In the genomic region with DNA sequence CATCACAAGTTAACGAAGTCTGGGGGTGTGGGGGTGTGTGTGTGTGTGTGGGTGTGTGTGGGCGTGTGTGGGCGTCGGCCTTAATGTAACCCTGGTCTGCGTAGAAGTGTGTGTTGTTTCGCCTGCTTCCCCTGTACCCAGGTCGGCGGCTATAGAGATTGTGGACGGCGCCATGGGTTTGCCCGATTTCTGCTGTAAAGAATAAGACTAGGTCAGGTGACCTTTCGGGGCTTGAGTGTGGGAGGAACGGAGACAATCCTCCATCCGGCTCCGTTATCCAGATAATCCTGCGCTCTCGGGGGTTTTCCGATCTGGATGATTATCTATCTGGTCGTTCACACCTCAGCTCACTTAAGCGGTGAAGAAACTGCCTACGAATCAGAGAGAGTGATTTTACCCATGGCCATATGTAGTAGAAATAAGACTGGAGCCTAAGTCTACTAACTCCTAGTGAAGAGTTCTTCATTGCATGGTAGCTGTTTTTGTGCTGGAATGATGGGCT, we compare ENCODE assay signal across 7 cellular contexts. TPM values are rescaled to one million over a fixed set of nuclear protein-coding genes. Genes with fewer than 3 reads are reported as not detected.
DNase-seq lines count a peak whose midpoint lies in the region; FAIRE-seq and TF ChIP-seq lines count a peak whose summit lies in the region.

No MANE protein-coding gene starts in this region.

- H3K9me3 ChIP-seq in HEK293 (ENCODE audit: control insufficient read depth, insufficient read depth, low read depth, low read length), result no peaks in the 10 kb centered on the region
- no peaks in the 10 kb centered on the region for H3K9me3 ChIP-seq in neural progenitor cell (ENCODE audit: low read depth)

- DNase-seq in GM12891 (ENCODE audit: insufficient read length, low spot score), result no peak
- peak; percentile 15 for DNase-seq in NCI-H2171 (lab: John Stamatoyannopoulos, UW)
- peak; percentile 28 for DNase-seq in activated T-cell treated with anti-CD3 and anti-CD28 coated beads for 24 hours (ENCODE audit: low read depth)
- peak; percentile 45 for DNase-seq in fibroblast of mammary gland (ENCODE audit: low read depth)
- DNase-seq in neural progenitor cell (ENCODE audit: low spot score), result peak; percentile 75

- CTCF ChIA-PET in HEK293 (lab: Yijun Ruan, JAX), result interaction anchor here (0.7 to 1.5 kb wide), 4 partner anchors 30 to 100 kb away, joined by 3 to 4 read pairs (median 4); no protein-coding TSS in a partner anchor

- peak; percentile 56 for FAIRE-seq in GM12891 (lab: Jason Lieb, UNC)

- H3K27me3 Mint-ChIP-seq in neural progenitor cell (ENCODE audit: insufficient read depth, low read depth), result peaks cover 2% of the 10 kb centered on the region

- peak overlapping the region; percentile 62 for H3K27ac Mint-ChIP-seq in neural progenitor cell

- TF ChIP-seq POLR2A in GM12891 (IDR thresholded peaks at IDR 0.05; ENCODE audit: low read depth, low read length), result no peak; the same call in 1 of the 2 replicates

- H3K4me3 ChIP-seq in HEK293 (ENCODE audit: low read depth, low read length) (peak overlapping the region; percentile 91), fibroblast of mammary gland (ENCODE audit: control insufficient read depth, low read depth, low read length) (peak overlapping the region; percentile 97), neural progenitor cell (peak overlapping the region; percentile 88)

- H3K4me2 ChIP-seq in neural progenitor cell, result peak overlapping the region; percentile 87

- peak overlapping the region; percentile 63 for H3K9ac ChIP-seq in neural progenitor cell

- no peak for TF ChIP-seq CTCF in HEK293 (tag by site-specific recombination; IDR thresholded peaks at IDR 0.05)
- no peak for TF ChIP-seq CTCF in fibroblast of mammary gland (conservative IDR thresholded peaks at IDR 0.05; ENCODE audit: control insufficient read depth, insufficient read depth, low read depth, low read length)
- TF ChIP-seq CTCF in neural progenitor cell (IDR thresholded peaks at IDR 0.05), result no peak

- no peaks in the 10 kb centered on the region for H3K36me3 Mint-ChIP-seq in neural progenitor cell

- H3K27ac ChIP-seq in HEK293 (ENCODE audit: extremely low read depth, low read depth, low read length), result peak overlapping the region; percentile 97
- no peak overlapping the region for H3K27ac ChIP-seq in neural progenitor cell
- peak overlapping the region; percentile 89 for H3K27ac ChIP-seq in temporal lobe (ENCODE audit: low read depth, low read length)

- POLR2A ChIA-PET in HEK293 (lab: Yijun Ruan, JAX), result interaction anchor here (0.6 to 3.6 kb wide), 5 partner anchors 8 to 286 kb away, joined by 3 to 20 read pairs (median 5); a partner anchor contains a TSS

- H3K4me1 ChIP-seq in HEK293 (ENCODE audit: control insufficient read depth, insufficient read depth, low read length) (peaks cover 2% of the 10 kb centered on the region; the same call in 1 of the 2 replicates), neural progenitor cell (peaks cover 7% of the 10 kb centered on the region)

- H2AFZ ChIP-seq in neural progenitor cell (replicated peaks), result peak overlapping the region; percentile 45

- peaks cover 4% of the 10 kb centered on the region for H4K20me1 ChIP-seq in neural progenitor cell (ENCODE audit: low read depth)

- H3K4me3 Mint-ChIP-seq in neural progenitor cell, result peak overlapping the region; percentile 100

- peaks cover 2% of the 10 kb centered on the region for H3K9me3 Mint-ChIP-seq in neural progenitor cell

- peaks cover 15% of the 10 kb centered on the region for H3F3A ChIP-seq in neural progenitor cell (ENCODE audit: low read depth)

- no peaks in the 10 kb centered on the region for H3K27me3 ChIP-seq in neural progenitor cell

- peaks cover 93% of the 10 kb centered on the region for H3K79me2 ChIP-seq in neural progenitor cell (ENCODE audit: low read depth)

- H3K4me1 Mint-ChIP-seq in neural progenitor cell, result peaks cover 39% of the 10 kb centered on the region

- H3K36me3 ChIP-seq in HEK293 (ENCODE audit: control insufficient read depth in 2 of 2, insufficient read depth in 1 of 2, low read length in 2 of 2) (no peaks in the 10 kb centered on the region), neural progenitor cell (no peaks in the 10 kb centered on the region)

TF ChIP-seq in GM12891, 5 proteins besides CTCF, POLR2A, EP300 and RAD21:
- TF ChIP-seq TAF1 (IDR thresholded peaks at IDR 0.05; ENCODE audit: low read depth, low read length) (0 out of 2 replicates have a peak, but pooled peaks have one; percentile 53), POLR2AphosphoS5 (IDR thresholded peaks at IDR 0.05; ENCODE audit: low read depth, low read length) (no peak)
TF ChIP-seq in GM12891: peak in this region for 1.

TF ChIP-seq in HEK293, 187 proteins besides CTCF, POLR2A, EP300 and RAD21 (continues in another document):
- TF ChIP-seq ZNF626 (tag by site-specific recombination; IDR thresholded peaks at IDR 0.05) (no peak), ZNF610 (tag by site-specific recombination; IDR thresholded peaks at IDR 0.05; ENCODE audit: borderline replicate concordance) (no peak), ZIC2 (tag by site-specific recombination; IDR thresholded peaks at IDR 0.05) (no peak), ZNF571 (tag by site-specific recombination; IDR thresholded peaks at IDR 0.05) (no peak), ZNF169 (tag by site-specific recombination; IDR thresholded peaks at IDR 0.05) (no peak), ZNF404 (tag by site-specific recombination; IDR thresholded peaks at IDR 0.05) (no peak), REPIN1 (tag by site-specific recombination; IDR thresholded peaks at IDR 0.05; ENCODE audit: low read depth) (no peak), SP3 (tag by site-specific recombination; IDR thresholded peaks at IDR 0.05) (0 out of 2 replicates have a peak, but pooled peaks have one; percentile 9), ZNF792 (tag by site-specific recombination; IDR thresholded peaks at IDR 0.05) (no peak; the same call in 1 of the 2 replicates), ZNF146 (tag by site-specific recombination; IDR thresholded peaks at IDR 0.05) (no peak), ZNF600 (tag by site-specific recombination; IDR thresholded peaks at IDR 0.05) (peak; percentile 10), ZNF654 (tag by site-specific recombination; IDR thresholded peaks at IDR 0.05; ENCODE audit: low read depth) (no peak)
- TF ChIP-seq, protein P1, sequence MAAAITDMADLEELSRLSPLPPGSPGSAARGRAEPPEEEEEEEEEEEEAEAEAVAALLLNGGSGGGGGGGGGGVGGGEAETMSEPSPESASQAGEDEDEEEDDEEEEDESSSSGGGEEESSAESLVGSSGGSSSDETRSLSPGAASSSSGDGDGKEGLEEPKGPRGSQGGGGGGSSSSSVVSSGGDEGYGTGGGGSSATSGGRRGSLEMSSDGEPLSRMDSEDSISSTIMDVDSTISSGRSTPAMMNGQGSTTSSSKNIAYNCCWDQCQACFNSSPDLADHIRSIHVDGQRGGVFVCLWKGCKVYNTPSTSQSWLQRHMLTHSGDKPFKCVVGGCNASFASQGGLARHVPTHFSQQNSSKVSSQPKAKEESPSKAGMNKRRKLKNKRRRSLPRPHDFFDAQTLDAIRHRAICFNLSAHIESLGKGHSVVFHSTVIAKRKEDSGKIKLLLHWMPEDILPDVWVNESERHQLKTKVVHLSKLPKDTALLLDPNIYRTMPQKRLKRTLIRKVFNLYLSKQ (tag by site-specific recombination; IDR thresholded peaks at IDR 0.05; ENCODE audit: borderline replicate concordance), result no peak
- TF ChIP-seq, protein P2, sequence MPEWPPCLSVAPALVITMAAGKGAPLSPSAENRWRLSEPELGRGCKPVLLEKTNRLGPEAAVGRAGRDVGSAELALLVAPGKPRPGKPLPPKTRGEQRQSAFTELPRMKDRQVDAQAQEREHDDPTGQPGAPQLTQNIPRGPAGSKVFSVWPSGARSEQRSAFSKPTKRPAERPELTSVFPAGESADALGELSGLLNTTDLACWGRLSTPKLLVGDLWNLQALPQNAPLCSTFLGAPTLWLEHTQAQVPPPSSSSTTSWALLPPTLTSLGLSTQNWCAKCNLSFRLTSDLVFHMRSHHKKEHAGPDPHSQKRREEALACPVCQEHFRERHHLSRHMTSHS (tag by site-specific recombination; IDR thresholded peaks at IDR 0.05), result no peak
- TF ChIP-seq, protein P3, sequence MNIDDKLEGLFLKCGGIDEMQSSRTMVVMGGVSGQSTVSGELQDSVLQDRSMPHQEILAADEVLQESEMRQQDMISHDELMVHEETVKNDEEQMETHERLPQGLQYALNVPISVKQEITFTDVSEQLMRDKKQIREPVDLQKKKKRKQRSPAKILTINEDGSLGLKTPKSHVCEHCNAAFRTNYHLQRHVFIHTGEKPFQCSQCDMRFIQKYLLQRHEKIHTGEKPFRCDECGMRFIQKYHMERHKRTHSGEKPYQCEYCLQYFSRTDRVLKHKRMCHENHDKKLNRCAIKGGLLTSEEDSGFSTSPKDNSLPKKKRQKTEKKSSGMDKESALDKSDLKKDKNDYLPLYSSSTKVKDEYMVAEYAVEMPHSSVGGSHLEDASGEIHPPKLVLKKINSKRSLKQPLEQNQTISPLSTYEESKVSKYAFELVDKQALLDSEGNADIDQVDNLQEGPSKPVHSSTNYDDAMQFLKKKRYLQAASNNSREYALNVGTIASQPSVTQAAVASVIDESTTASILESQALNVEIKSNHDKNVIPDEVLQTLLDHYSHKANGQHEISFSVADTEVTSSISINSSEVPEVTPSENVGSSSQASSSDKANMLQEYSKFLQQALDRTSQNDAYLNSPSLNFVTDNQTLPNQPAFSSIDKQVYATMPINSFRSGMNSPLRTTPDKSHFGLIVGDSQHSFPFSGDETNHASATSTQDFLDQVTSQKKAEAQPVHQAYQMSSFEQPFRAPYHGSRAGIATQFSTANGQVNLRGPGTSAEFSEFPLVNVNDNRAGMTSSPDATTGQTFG (tag by site-specific recombination; IDR thresholded peaks at IDR 0.05; ENCODE audit: borderline replicate concordance), result no peak
- TF ChIP-seq, protein P4, sequence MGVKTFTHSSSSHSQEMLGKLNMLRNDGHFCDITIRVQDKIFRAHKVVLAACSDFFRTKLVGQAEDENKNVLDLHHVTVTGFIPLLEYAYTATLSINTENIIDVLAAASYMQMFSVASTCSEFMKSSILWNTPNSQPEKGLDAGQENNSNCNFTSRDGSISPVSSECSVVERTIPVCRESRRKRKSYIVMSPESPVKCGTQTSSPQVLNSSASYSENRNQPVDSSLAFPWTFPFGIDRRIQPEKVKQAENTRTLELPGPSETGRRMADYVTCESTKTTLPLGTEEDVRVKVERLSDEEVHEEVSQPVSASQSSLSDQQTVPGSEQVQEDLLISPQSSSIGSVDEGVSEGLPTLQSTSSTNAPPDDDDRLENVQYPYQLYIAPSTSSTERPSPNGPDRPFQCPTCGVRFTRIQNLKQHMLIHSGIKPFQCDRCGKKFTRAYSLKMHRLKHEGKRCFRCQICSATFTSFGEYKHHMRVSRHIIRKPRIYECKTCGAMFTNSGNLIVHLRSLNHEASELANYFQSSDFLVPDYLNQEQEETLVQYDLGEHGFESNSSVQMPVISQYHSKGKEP (tag by site-specific recombination; IDR thresholded peaks at IDR 0.05), result no peak

RNA-seq across cellular contexts. Expression of a gene that starts 0.5 kb away (rescaled TPM):
- 51.0 TPM for polyA plus RNA-seq in GM12891 (2012; ENCODE audit: low read depth, missing spikeins)
- total RNA-seq in neural progenitor cell (ENCODE audit: low replicate concordance), result 36.5 and 40.6 TPM in 2 replicates
- total RNA-seq in temporal lobe, result 33.7 TPM

RNA-seq across cellular contexts. Expression of a gene that starts 0.8 kb away (rescaled TPM):
- polyA plus RNA-seq in GM12891 (2012; ENCODE audit: low read depth, missing spikeins), result 90.1 TPM
- total RNA-seq in neural progenitor cell (ENCODE audit: low replicate concordance), result 98.9 and 120 TPM in 2 replicates
- 66.6 TPM for total RNA-seq in temporal lobe
